Comparison of ENCODE assay signal across 19 cellular contexts in the genomic region with DNA sequence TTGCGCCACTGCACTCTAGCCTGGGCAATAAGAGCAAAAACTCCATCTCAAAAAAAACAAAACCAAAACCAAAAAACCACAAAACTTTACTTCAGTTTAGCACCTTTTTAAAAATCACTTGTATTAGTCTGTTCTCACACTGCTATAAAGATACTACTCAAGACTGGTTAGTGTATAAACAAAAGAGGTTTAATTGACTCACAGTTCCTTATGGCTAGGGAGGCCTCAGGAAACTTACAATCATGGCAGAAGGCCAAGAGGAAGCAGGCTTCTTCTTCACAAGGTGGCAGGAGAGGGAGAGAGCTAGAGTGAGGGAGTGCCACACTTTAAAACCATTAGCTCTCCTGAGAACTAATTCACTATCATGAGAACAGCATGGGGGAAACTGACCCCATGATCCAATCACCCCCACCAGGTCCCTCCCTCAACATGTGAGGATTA.
A peak's percentile ranks its signal among the peaks of the same experiment; 100 is the strongest.
DNase-seq lines count a peak whose midpoint lies in the region; ATAC-seq and TF ChIP-seq lines count a peak whose summit lies in the region.
"Had no signal": no experiment of that assay in that cellular context is flagged by ENCODE, and none has a peak within 500 bp of the region (broad histone marks: within the 10 kb centered on the region; RNA-seq: fewer than 3 reads in every experiment).

No MANE protein-coding gene starts in this region.

- no peaks in the 10 kb centered on the region for H3K27me3 Mint-ChIP-seq in CD8-positive, alpha-beta T cell (ENCODE audit: low read depth)
- H3K27me3 Mint-ChIP-seq in WTC11 (ENCODE audit: low read depth) (no peaks in the 10 kb centered on the region), immature natural killer cell (ENCODE audit: low read depth in 3 of 3) (peaks cover 0 to 6% (median 0%) of the 10 kb centered on the region in 3 donors)
- H3K27me3 Mint-ChIP-seq: activated B cell treated with CpG ODN at 0.5 μM for 24 hours, T-cell had no signal

- H3K27ac ChIP-seq in CD8-positive, alpha-beta T cell (ENCODE audit: low read depth, low read length), result no peak overlapping the region
- H3K27ac ChIP-seq in HEK293 (ENCODE audit: extremely low read depth, low read depth, low read length), result no peak overlapping the region
- H3K27ac ChIP-seq in RWPE1, result no peak overlapping the region
- H3K27ac ChIP-seq: hepatocyte had no signal

- no peaks in the 10 kb centered on the region for H3K9me3 Mint-ChIP-seq in CD8-positive, alpha-beta T cell
- no peaks in the 10 kb centered on the region for H3K9me3 Mint-ChIP-seq in WTC11
- H3K9me3 Mint-ChIP-seq in immature natural killer cell, result no peaks in the 10 kb centered on the region
- H3K9me3 Mint-ChIP-seq: activated B cell treated with CpG ODN at 0.5 μM for 24 hours; activated T-helper 2 cell treated with anti-CD3 and anti-CD28 coated beads, Interferon-gamma antibody, Interleukin-2, Interleukin-4, amounts not matched to agents 10 μg/mL and 5 μg/mL and 100 μg/mL, durations not matched to agents 14 hours and 24 hours and 36 hours; T-cell had no signal

- no peak for ATAC-seq in CD8-positive, alpha-beta T cell
- no peak for ATAC-seq in WTC11
- ATAC-seq: right cardiac atrium, Right ventricle myocardium inferior, T-cell had no signal

- POLR2A ChIA-PET in CD8-positive, alpha-beta T cell (lab: Charles Lee), result no interaction called here
- POLR2A ChIA-PET in HEK293 (lab: Yijun Ruan, JAX), result no interaction called here
- POLR2A ChIA-PET in WTC11 (lab: Charles Lee), result interaction anchor here (0.7 kb wide), 1 partner anchor 312 kb away, joined by 3 read pairs; no protein-coding TSS in a partner anchor
- POLR2A ChIA-PET in RWPE1 (lab: Yijun Ruan, JAX; ENCODE audit: low non-redundant PET), result no interaction called here

- peaks cover 7% of the 10 kb centered on the region for H3K4me1 Mint-ChIP-seq in CD8-positive, alpha-beta T cell (ENCODE audit: low read depth)
- H3K4me1 Mint-ChIP-seq in WTC11 (peaks cover 59% of the 10 kb centered on the region), immature natural killer cell (peaks cover 29 to 37% of the 10 kb centered on the region in 2 donors)
- H3K4me1 Mint-ChIP-seq: activated B cell treated with CpG ODN at 0.5 μM for 24 hours had no signal

- intact Hi-C loops in CD8-positive, alpha-beta T cell (cut with DNase I, micrococcal nuclease), result no loop called here

- H3K4me3 Mint-ChIP-seq in CD8-positive, alpha-beta T cell, result no peak overlapping the region
- no peak overlapping the region for H3K4me3 Mint-ChIP-seq in WTC11
- peak overlapping the region; percentile 56 to 74 (median 58) for H3K4me3 Mint-ChIP-seq in immature natural killer cell
- H3K4me3 Mint-ChIP-seq: activated B cell treated with CpG ODN at 0.5 μM for 24 hours, T-cell had no signal

- H3K9me3 ChIP-seq in CD8-positive, alpha-beta T cell (ENCODE audit: low read length), result no peaks in the 10 kb centered on the region
- H3K9me3 ChIP-seq in HEK293 (ENCODE audit: control insufficient read depth, insufficient read depth, low read depth, low read length), result no peaks in the 10 kb centered on the region

- no peaks in the 10 kb centered on the region for H3K4me1 ChIP-seq in CD8-positive, alpha-beta T cell (ENCODE audit: insufficient read depth, low read length)
- no peaks in the 10 kb centered on the region for H3K4me1 ChIP-seq in HEK293 (ENCODE audit: control insufficient read depth, insufficient read depth, low read length)

- TF ChIP-seq CTCF in CD8-positive, alpha-beta T cell (IDR thresholded peaks at IDR 0.05), result no peak
- TF ChIP-seq CTCF in HEK293 (tag by site-specific recombination; IDR thresholded peaks at IDR 0.05) (no peak), WTC11 (IDR thresholded peaks at IDR 0.05) (no peak), RWPE1 (conservative IDR thresholded peaks at IDR 0.05; ENCODE audit: low read depth) (no peak)

- peaks cover 18% of the 10 kb centered on the region for H3K36me3 Mint-ChIP-seq in CD8-positive, alpha-beta T cell
- H3K36me3 Mint-ChIP-seq in WTC11 (no peaks in the 10 kb centered on the region), immature natural killer cell (peaks cover 0 to 7% (median 3%) of the 10 kb centered on the region in 3 donors)

- no peaks in the 10 kb centered on the region for H3K27me3 ChIP-seq in CD8-positive, alpha-beta T cell (ENCODE audit: insufficient read depth, low read length)
- H3K27me3 ChIP-seq: hepatocyte had no signal

- peak overlapping the region; percentile 22 for H3K27ac Mint-ChIP-seq in CD8-positive, alpha-beta T cell
- peak overlapping the region; percentile 50; the same call in 1 of the 2 replicates for H3K27ac Mint-ChIP-seq in WTC11
- peak overlapping the region; percentile 76 to 91 (median 82) for H3K27ac Mint-ChIP-seq in immature natural killer cell
- H3K27ac Mint-ChIP-seq: activated B cell treated with CpG ODN at 0.5 μM for 24 hours; activated T-helper 2 cell treated with anti-CD3 and anti-CD28 coated beads, Interferon-gamma antibody, Interleukin-2, Interleukin-4, amounts not matched to agents 10 μg/mL and 5 μg/mL and 100 μg/mL, durations not matched to agents 14 hours and 24 hours and 36 hours; T-cell had no signal

- CTCF ChIA-PET in CD8-positive, alpha-beta T cell (lab: Charles Lee), result interaction anchor here (1.0 kb wide), 1 partner anchor 359 kb away, joined by 3 read pairs; no protein-coding TSS in a partner anchor
- CTCF ChIA-PET in HEK293 (lab: Yijun Ruan, JAX) (interaction anchor here (0.9 to 2.8 kb wide), 3 partner anchors 9 to 201 kb away, joined by 5 to 21 read pairs (median 9); no protein-coding TSS in a partner anchor), WTC11 (lab: Charles Lee) (interaction anchor here (0.7 to 2.5 kb wide), 2 partner anchors 360 to 424 kb away, joined by 3 to 9 read pairs; no protein-coding TSS in a partner anchor), RWPE1 (lab: Yijun Ruan, JAX) (interaction anchor here (0.9 kb wide), 1 partner anchor 286 kb away, joined by 3 read pairs; no protein-coding TSS in a partner anchor)

- H3K36me3 ChIP-seq in CD8-positive, alpha-beta T cell (ENCODE audit: insufficient read depth, low read length), result no peaks in the 10 kb centered on the region
- H3K36me3 ChIP-seq in HEK293 (ENCODE audit: control insufficient read depth in 2 of 2, insufficient read depth in 1 of 2, low read length in 2 of 2), result no peaks in the 10 kb centered on the region

- H3K4me3 ChIP-seq in CD8-positive, alpha-beta T cell (ENCODE audit: low read depth, low read length), result no peak overlapping the region
- H3K4me3 ChIP-seq in HEK293 (ENCODE audit: low read depth, low read length), result no peak overlapping the region
- H3K4me3 ChIP-seq: hepatocyte had no signal

- no peak for DNase-seq in CD8-positive, alpha-beta T cell
- DNase-seq in WTC11 (ENCODE audit: low spot score) (no peak), immature natural killer cell (peak; percentile 42 to 53 (median 42)), RWPE1 (ENCODE audit: low spot score) (no peak), NCI-H345 (lab: John Stamatoyannopoulos, UW) (no peak), glomerular visceral epithelial cell (ENCODE audit: extremely low spot score) (no peak)
- DNase-seq in stimulated activated CD4-positive, alpha-beta T cell treated with anti-CD3 and anti-CD28 coated beads, Interleukin-2, amount 100 ng/mL, for 48 hours, result no peak
- DNase-seq: activated B cell treated with CpG ODN at 0.5 μM for 24 hours; effector CD4-positive, alpha-beta T cell; midbrain; NCI-H1105 treated with DMSO at 0.1 percent for 48 hours; NCI-H2171 treated with DMSO at 0.1 percent for 48 hours; nucleus accumbens; right cardiac atrium; T-cell had no signal

TF ChIP-seq in HEK293, 187 proteins besides CTCF, POLR2A, EP300 and RAD21:
- TF ChIP-seq ZNF530 (tag by site-specific recombination; IDR thresholded peaks at IDR 0.05; ENCODE audit: low read depth) (no peak), SETDB1 (IDR thresholded peaks at IDR 0.05; ENCODE audit: insufficient read length, low read length) (peak; percentile 62)

TF ChIP-seq in WTC11, 78 proteins besides CTCF, POLR2A, EP300 and RAD21 (continues in another document):
- TF ChIP-seq RELA (CRISPR knock-in tag; IDR thresholded peaks at IDR 0.05; ENCODE audit: borderline replicate concordance) (no peak), ZBTB21 (CRISPR knock-in tag; IDR thresholded peaks at IDR 0.05; ENCODE audit: borderline replicate concordance) (no peak), JAZF1 (CRISPR knock-in tag; IDR thresholded peaks at IDR 0.05) (no peak), TCF7 (CRISPR knock-in tag; IDR thresholded peaks at IDR 0.05; ENCODE audit: low read depth) (no peak), ZNF263 (CRISPR knock-in tag; IDR thresholded peaks at IDR 0.05; ENCODE audit: low read depth) (no peak), ZNF219 (CRISPR knock-in tag; IDR thresholded peaks at IDR 0.05; ENCODE audit: borderline replicate concordance) (no peak)
- TF ChIP-seq, protein P1, sequence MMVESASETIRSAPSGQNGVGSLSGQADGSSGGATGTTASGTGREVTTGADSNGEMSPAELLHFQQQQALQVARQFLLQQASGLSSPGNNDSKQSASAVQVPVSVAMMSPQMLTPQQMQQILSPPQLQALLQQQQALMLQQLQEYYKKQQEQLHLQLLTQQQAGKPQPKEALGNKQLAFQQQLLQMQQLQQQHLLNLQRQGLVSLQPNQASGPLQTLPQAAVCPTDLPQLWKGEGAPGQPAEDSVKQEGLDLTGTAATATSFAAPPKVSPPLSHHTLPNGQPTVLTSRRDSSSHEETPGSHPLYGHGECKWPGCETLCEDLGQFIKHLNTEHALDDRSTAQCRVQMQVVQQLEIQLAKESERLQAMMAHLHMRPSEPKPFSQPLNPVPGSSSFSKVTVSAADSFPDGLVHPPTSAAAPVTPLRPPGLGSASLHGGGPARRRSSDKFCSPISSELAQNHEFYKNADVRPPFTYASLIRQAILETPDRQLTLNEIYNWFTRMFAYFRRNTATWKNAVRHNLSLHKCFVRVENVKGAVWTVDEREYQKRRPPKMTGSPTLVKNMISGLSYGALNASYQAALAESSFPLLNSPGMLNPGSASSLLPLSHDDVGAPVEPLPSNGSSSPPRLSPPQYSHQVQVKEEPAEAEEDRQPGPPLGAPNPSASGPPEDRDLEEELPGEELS (CRISPR knock-in tag; IDR thresholded peaks at IDR 0.05), result no peak

Comparison
In these comparisons a context has a peak if more than half of its experiments do, and no peak if none do; other contexts are left out.
1. DNase-seq: peak in immature natural killer cell (3 of 3); none in CD8-positive, alpha-beta T cell (0 of 7), WTC11 (single experiment), RWPE1 (single experiment), NCI-H345 (single experiment), glomerular visceral epithelial cell (single experiment) and stimulated activated CD4-positive, alpha-beta T cell treated with anti-CD3 and anti-CD28 coated beads, Interleukin-2, amount 100 ng/mL, for 48 hours (0 of 2).
2. H3K27ac Mint-ChIP-seq: peak in every context shown above with its lines; median percentile 82 in immature natural killer cell; 50 in WTC11; 22 in CD8-positive, alpha-beta T cell.
3. H3K4me3 Mint-ChIP-seq: peak in immature natural killer cell (5 of 5); none in CD8-positive, alpha-beta T cell (single experiment) and WTC11 (single experiment).